1 cellular context compared by ENCODE assay signal in genomic region chr20:11267131-11267761, GRCh38.
A peak's percentile ranks its signal among the peaks of the same experiment; 100 is the strongest.
TF ChIP-seq lines count a peak whose summit lies in the region.

No MANE protein-coding gene starts in this region.

TF ChIP-seq in A549, 52 proteins besides CTCF, POLR2A, EP300 and RAD21 (continued from another document):
- peak; percentile 68; the same call in 1 of the 2 replicates for TF ChIP-seq ATOH8 (CRISPR knock-in tag; IDR thresholded peaks at IDR 0.05; ENCODE audit: low read depth)
- no peak for TF ChIP-seq RARB (CRISPR knock-in tag; IDR thresholded peaks at IDR 0.05)
- TF ChIP-seq CEBPB (IDR thresholded peaks at IDR 0.05), result peak in 1 of 2 experiments; percentile 69; a peak in 2 of 4 replicates
- TF ChIP-seq PBX3 (IDR thresholded peaks at IDR 0.05), result peak; percentile 71; the same call in 1 of the 2 replicates
- TF ChIP-seq SREBF2 (IDR thresholded peaks at IDR 0.05), result no peak
TF ChIP-seq in A549: peak in this region for 12.
